21 cellular contexts compared by ENCODE assay signal in the genomic region with DNA sequence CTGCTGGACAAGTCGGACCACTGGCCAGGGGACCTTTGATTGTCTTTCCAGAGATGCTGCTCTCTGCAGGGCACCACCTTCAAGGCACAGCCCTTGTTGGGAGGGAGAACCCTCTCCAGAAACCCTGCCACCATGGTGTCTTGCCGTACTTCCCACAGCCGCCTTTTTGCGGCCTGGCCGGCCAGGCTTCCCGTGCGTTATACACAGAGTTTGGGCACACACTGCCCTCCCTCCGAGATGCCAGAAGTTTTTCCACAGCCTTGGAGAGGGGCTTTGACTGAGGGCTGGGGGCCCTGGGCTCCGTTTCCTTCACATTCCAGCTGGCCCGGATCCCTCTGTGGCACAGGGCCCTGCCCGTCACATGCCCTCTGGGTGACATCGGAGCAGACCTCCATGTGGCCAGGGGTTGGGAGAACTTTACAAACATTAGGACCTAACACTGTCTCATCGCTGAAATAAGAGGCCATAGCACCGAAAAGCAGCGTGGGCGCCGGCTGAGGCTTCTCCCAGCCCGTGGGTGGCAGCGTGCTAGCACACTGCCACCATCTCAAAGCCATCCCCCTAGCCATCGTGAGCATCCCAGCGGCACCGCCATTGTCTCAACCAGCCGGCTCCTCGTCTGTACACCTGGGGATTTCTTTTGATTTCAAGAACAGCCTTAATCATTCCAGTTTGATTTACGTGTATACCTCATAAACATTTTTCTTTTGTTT. TPM values are rescaled to one million over a fixed set of nuclear protein-coding genes. Genes with fewer than 3 reads are reported as not detected.
A peak's percentile ranks its signal among the peaks of the same experiment; 100 is the strongest.
DNase-seq lines count a peak whose midpoint lies in the region; ATAC-seq and TF ChIP-seq lines count a peak whose summit lies in the region.
"Had no signal": no experiment of that assay in that cellular context is flagged by ENCODE, and none has a peak within 500 bp of the region (broad histone marks: within the 10 kb centered on the region; RNA-seq: fewer than 3 reads in every experiment).

No MANE protein-coding gene starts in this region.

- intact Hi-C loops in PC-3 (cut with micrococcal nuclease), result no loop called here

- H3K36me3 ChIP-seq in PC-3 (ENCODE audit: low read depth, low read length), result no peaks in the 10 kb centered on the region
- H3K36me3 ChIP-seq: MG63, Peyer's patch had no signal

- peaks cover 26% of the 10 kb centered on the region for H3K4me1 ChIP-seq in PC-3 (ENCODE audit: insufficient read depth, low read length)
- H3K4me1 ChIP-seq: Peyer's patch had no signal

- peak overlapping the region; percentile 75 for H3K4me2 ChIP-seq in PC-3 (ENCODE audit: low read length)

- peaks cover 23% of the 10 kb centered on the region for H3K4me1 Mint-ChIP-seq in nephron

- H4K20me1 ChIP-seq in PC-3 (ENCODE audit: low read length), result no peaks in the 10 kb centered on the region

- POLR2A ChIA-PET in PC-3 (lab: Charles Lee; ENCODE audit: unreplicated experiment), result no interaction called here

- no peaks in the 10 kb centered on the region for H3K9me3 Mint-ChIP-seq in nephron
- H3K9me3 Mint-ChIP-seq: HFFc6 had no signal

- H3K79me2 ChIP-seq in PC-3 (ENCODE audit: low read length), result no peaks in the 10 kb centered on the region

- 0 out of 2 replicates have a peak overlapping the region, but pooled peaks have one; percentile 19 for H2AFZ ChIP-seq in PC-3 (ENCODE audit: low read length)

- no peak for ATAC-seq in PC-3
- no peak for ATAC-seq in HG02623 (IDR thresholded peaks at IDR 0.05; ENCODE audit: unreplicated experiment)
- no peak for ATAC-seq in GM18907 (IDR thresholded peaks at IDR 0.05; ENCODE audit: unreplicated experiment)
- ATAC-seq: GM12878 had no signal

- peak overlapping the region; percentile 43 for H3K9ac ChIP-seq in PC-3 (ENCODE audit: low read length)

- H3K4me3 Mint-ChIP-seq in nephron, result no peak overlapping the region
- H3K4me3 Mint-ChIP-seq: HFFc6 had no signal

- H3K27ac ChIP-seq in PC-3 (ENCODE audit: low read length) (peak overlapping the region; percentile 90), cingulate gyrus (ENCODE audit: low read depth, low read length) (peak overlapping the region; percentile 39), temporal lobe (ENCODE audit: low read depth, low read length) (peak overlapping the region; percentile 57)
- H3K27ac ChIP-seq: C4-2B, Peyer's patch had no signal

- no TSS peak for BruUV-seq in PC-3 (replicated peaks; lab: Mats Ljungman, UMichigan)

- peaks cover 3% of the 10 kb centered on the region for H3K27me3 Mint-ChIP-seq in nephron (ENCODE audit: low read depth)

- DNase-seq in PC-3 (no peak), NCI-H774 (lab: John Stamatoyannopoulos, UW) (no peak)
- DNase-seq: DMS 273 treated with DMSO at 0.1 percent for 48 hours, GDM1, HFFc6, MG63, NCI-H1092, NCI-H146, NCI-H2081, NCI-H510A treated with DMSO at 0.1 percent for 48 hours, Peyer's patch, SHP77 had no signal

- H3F3A ChIP-seq in PC-3 (ENCODE audit: low read length, unreplicated experiment), result peaks cover 4% of the 10 kb centered on the region

- H3K9me3 ChIP-seq in PC-3 (ENCODE audit: low read length), result no peaks in the 10 kb centered on the region
- H3K9me3 ChIP-seq: MG63, Peyer's patch had no signal

- H3K4me3 ChIP-seq in PC-3 (ENCODE audit: low read length), result peak overlapping the region; percentile 15; the same call in 1 of the 2 replicates
- H3K4me3 ChIP-seq: GM12878, MG63, Peyer's patch had no signal

- CTCF ChIA-PET in PC-3 (lab: Charles Lee), result no interaction called here

- peak overlapping the region; percentile 18 to 52 (median 50) for H3K27ac Mint-ChIP-seq in nephron
- H3K27ac Mint-ChIP-seq: HFFc6 had no signal

- no peaks in the 10 kb centered on the region for H3K36me3 Mint-ChIP-seq in nephron (ENCODE audit: low read depth)

- no peaks in the 10 kb centered on the region for H3K27me3 ChIP-seq in PC-3 (ENCODE audit: low read length)
- H3K27me3 ChIP-seq: MG63, Peyer's patch had no signal

- no peaks in the 10 kb centered on the region for H3K9me2 ChIP-seq in PC-3 (replicated peaks; ENCODE audit: low read length)

- TF ChIP-seq CTCF in PC-3 (conservative IDR thresholded peaks at IDR 0.05; ENCODE audit: low read depth, low read length) (no peak), nephron (IDR thresholded peaks at IDR 0.05; ENCODE audit: unreplicated experiment in 3 of 3) (no peak)

RNA-seq across cellular contexts. Expression of a gene that starts 6.3 kb away (rescaled TPM):
- 236 and 246 TPM in 2 replicates for total RNA-seq in PC-3 (2014; rRNA removed)
- 47.0 TPM for total RNA-seq in temporal lobe

RNA-seq across cellular contexts. Expression of a gene that starts 21.4 kb away (rescaled TPM):
- total RNA-seq in PC-3 (2014; rRNA removed) (1.7 and 2.8 TPM in 2 replicates), temporal lobe (5.2 TPM)

RNA-seq across cellular contexts. Expression of a gene that starts 21.5 kb away (rescaled TPM):
- total RNA-seq in PC-3 (2014; rRNA removed) (38.6 and 43.0 TPM in 2 replicates), temporal lobe (22.6 TPM)

RNA-seq across cellular contexts. Expression of a gene that starts 51.6 kb away (rescaled TPM):
- total RNA-seq in PC-3 (2014; rRNA removed) (1.8 and 2.1 TPM in 2 replicates), temporal lobe (0.25 TPM)
- total RNA-seq: A673, H4 had no signal

RNA-seq across cellular contexts. Expression of a gene that starts 55.9 kb away (rescaled TPM):
- 69.5 and 83.9 TPM in 2 replicates for total RNA-seq in PC-3 (2014; rRNA removed)
- 5.7 TPM for total RNA-seq in temporal lobe

Comparison
In these comparisons a context has a peak if more than half of its experiments do, and no peak if none do; other contexts are left out.
1. H3K27ac ChIP-seq: peak in every context shown above with its lines; median percentile 90 in PC-3; 57 in temporal lobe; 39 in cingulate gyrus.